In the genomic region with DNA sequence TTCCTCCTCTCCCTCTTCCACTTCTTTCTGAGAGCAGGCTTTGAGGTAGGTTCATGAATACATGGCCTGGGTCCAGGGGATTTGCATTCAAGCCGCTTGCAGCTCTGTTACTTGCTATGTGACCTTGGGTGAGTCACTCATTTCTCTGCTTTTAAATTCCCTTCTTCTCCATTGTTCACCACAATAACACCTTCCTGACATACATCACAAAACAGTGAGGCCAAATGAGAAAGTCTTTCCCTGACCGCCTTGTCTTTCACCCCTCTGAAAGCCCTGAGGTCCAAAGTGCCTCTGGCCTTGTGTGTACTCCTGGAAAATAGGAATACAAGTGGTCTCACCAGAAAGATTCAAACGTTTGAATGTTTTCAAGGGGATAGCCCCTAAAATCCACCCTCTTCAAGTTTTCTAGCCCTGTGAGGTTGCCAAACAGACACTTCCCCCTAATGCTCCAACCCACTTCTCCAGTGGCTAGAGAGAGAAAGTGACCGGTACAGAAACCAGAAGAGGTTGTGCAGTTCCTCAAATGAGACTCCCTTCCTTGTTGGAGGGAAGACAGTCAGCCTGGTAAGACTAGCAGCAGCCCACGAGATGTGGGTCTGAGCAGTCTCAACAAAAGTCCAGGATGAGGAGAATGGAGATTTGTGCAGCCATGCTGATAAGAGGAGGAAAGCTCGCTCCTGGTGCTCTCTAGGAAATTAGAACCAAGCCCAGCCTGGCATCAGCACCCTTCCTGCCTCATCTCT, we compare ENCODE assay signal across 8 cellular contexts.
DNase-seq lines count a peak whose midpoint lies in the region; ATAC-seq and TF ChIP-seq lines count a peak whose summit lies in the region.

No MANE protein-coding gene starts in this region.

- no peaks in the 10 kb centered on the region for H3K9me3 Mint-ChIP-seq in activated naive CD8-positive, alpha-beta T cell (ENCODE audit: low read depth)
- no peaks in the 10 kb centered on the region for H3K9me3 Mint-ChIP-seq in activated naive CD8-positive, alpha-beta T cell treated with anti-CD3 and anti-CD28 coated beads for 36 hours

- WGBS in adrenal gland, 4 donors = 31 to 39% (median 37%) methylated on average over 6 of the region's 6 CpGs
- 58 to 60% methylated on average over 6 of the region's 6 CpGs for WGBS in lower leg skin, 2 donors

- DNase-seq in activated naive CD8-positive, alpha-beta T cell treated with anti-CD3 and anti-CD28 coated beads for 36 hours = no peak
- DNase-seq in adrenal gland (peak; percentile 69 to 91 (median 86)), iris pigment epithelial cell (ENCODE audit: low read depth) (peak; percentile 100), smooth muscle cell of the brain vasculature (ENCODE audit: low read depth, low spot score) (peak; percentile 69), lower leg skin (ENCODE audit: low spot score in 2 of 2) (no peak)

- peaks cover 43 to 68% of the 10 kb centered on the region in 2 donors for H3K4me1 ChIP-seq in adrenal gland (replicated peaks in 1 of 2)

- intact Hi-C loops in adrenal gland (cut with DNase I) (no loop called here), lower leg skin (cut with DNase I; ENCODE audit: low total_unique reads) (no loop called here)

- TF ChIP-seq POLR2A in adrenal gland (IDR thresholded peaks at IDR 0.05) (no peak), lower leg skin (IDR thresholded peaks at IDR 0.05) (no peak)

- H3K27ac Mint-ChIP-seq in activated naive CD8-positive, alpha-beta T cell = peak overlapping the region; percentile 2
- H3K27ac Mint-ChIP-seq in activated naive CD8-positive, alpha-beta T cell treated with anti-CD3 and anti-CD28 coated beads for 36 hours = no peak overlapping the region

- TF ChIP-seq CTCF in adrenal gland (IDR thresholded peaks at IDR 0.05) (no peak), lower leg skin (IDR thresholded peaks at IDR 0.05) (no peak)

- H3K9me3 ChIP-seq in adrenal gland (replicated peaks in 1 of 3) = no peaks in the 10 kb centered on the region

- no peaks in the 10 kb centered on the region for H3K36me3 ChIP-seq in adrenal gland (replicated peaks in 1 of 2)

- H3K4me3 ChIP-seq in adrenal gland = peak overlapping the region in 1 of 4 donors; percentile 56
- no peak overlapping the region for H3K4me3 ChIP-seq in lower leg skin (ENCODE audit: low read depth, poor library complexity, severe bottlenecking)

- H3K4me3 Mint-ChIP-seq in activated naive CD8-positive, alpha-beta T cell = peak overlapping the region; percentile 59
- H3K4me3 Mint-ChIP-seq in activated naive CD8-positive, alpha-beta T cell treated with anti-CD3 and anti-CD28 coated beads for 36 hours = no peak overlapping the region

- ATAC-seq in GM19035 (IDR thresholded peaks at IDR 0.05; ENCODE audit: unreplicated experiment) (no peak), HG03108 (IDR thresholded peaks at IDR 0.05; ENCODE audit: unreplicated experiment) (no peak)

- H3K36me3 Mint-ChIP-seq in activated naive CD8-positive, alpha-beta T cell = peaks cover 4% of the 10 kb centered on the region
- H3K36me3 Mint-ChIP-seq in activated naive CD8-positive, alpha-beta T cell treated with anti-CD3 and anti-CD28 coated beads for 36 hours = no peaks in the 10 kb centered on the region

- H3K4me1 Mint-ChIP-seq in activated naive CD8-positive, alpha-beta T cell (ENCODE audit: low read depth) = peaks cover 25% of the 10 kb centered on the region
- peaks cover 22% of the 10 kb centered on the region for H3K4me1 Mint-ChIP-seq in activated naive CD8-positive, alpha-beta T cell treated with anti-CD3 and anti-CD28 coated beads for 36 hours

- H3K27me3 Mint-ChIP-seq in activated naive CD8-positive, alpha-beta T cell = peaks cover 8% of the 10 kb centered on the region
- H3K27me3 Mint-ChIP-seq in activated naive CD8-positive, alpha-beta T cell treated with anti-CD3 and anti-CD28 coated beads for 36 hours = peaks cover 28% of the 10 kb centered on the region

- H3K27me3 ChIP-seq in adrenal gland = no peaks in the 10 kb centered on the region

- H3K27ac ChIP-seq in adrenal gland = peak overlapping the region; percentile 95 to 99 (median 99)

Comparison
In these comparisons a context has a peak if more than half of its experiments do, and no peak if none do; other contexts are left out.
1. DNase-seq: peak in adrenal gland (7 of 7), iris pigment epithelial cell (single experiment) and smooth muscle cell of the brain vasculature (single experiment); none in activated naive CD8-positive, alpha-beta T cell treated with anti-CD3 and anti-CD28 coated beads for 36 hours (single experiment) and lower leg skin (0 of 2).